9 cellular contexts compared by ENCODE assay signal in the genomic region with DNA sequence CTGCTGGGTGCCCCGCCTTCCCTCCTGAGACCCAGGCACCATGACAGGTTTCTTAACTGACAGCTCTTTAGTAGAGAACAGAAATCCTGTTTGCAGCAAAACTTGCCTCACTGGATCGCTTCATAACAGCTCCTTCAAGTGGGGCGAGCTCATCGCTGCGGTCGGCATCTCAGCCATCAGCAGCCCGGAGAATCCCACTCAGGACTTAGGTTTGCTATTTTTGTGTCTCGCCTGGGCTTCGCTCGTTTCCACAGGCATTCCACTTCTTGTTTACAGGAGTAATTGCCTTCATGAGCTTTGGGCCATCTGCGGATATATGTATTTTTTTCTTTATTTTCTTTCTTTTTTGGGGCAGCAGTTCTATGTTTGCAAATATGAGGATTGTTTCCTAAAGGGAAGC. TPM values are rescaled to one million over a fixed set of nuclear protein-coding genes. Genes with fewer than 3 reads are reported as not detected.
DNase-seq lines count a peak whose midpoint lies in the region; ATAC-seq and TF ChIP-seq lines count a peak whose summit lies in the region.
"Had no signal": no experiment of that assay in that cellular context is flagged by ENCODE, and none has a peak within 500 bp of the region (broad histone marks: within the 10 kb centered on the region; RNA-seq: fewer than 3 reads in every experiment).

No MANE protein-coding gene starts in this region.

- CTCF ChIA-PET in activated B cell treated with CpG ODN at 0.5 μM for 24 hours (lab: Charles Lee) = interaction anchor here (1.2 kb wide), 1 partner anchor 146 kb away, joined by 3 read pairs; no protein-coding TSS in a partner anchor

- ATAC-seq in activated B cell treated with CpG ODN at 0.5 μM for 24 hours (ENCODE audit: low read depth) (no peak), right cardiac atrium (no peak), foreskin keratinocyte (no peak), GM21528 (IDR thresholded peaks at IDR 0.05; ENCODE audit: low FRiP score, unreplicated experiment) (no peak)
- ATAC-seq in stimulated activated naive CD8-positive, alpha-beta T cell treated with anti-CD3 and anti-CD28 coated beads, Interleukin-15, amount 100 ng/mL, for 72 hours = no peak

- H3K27ac Mint-ChIP-seq in T-helper 1 cell treated with Interleukin-12 subunit alpha and Interleukin-12 subunit beta and Interleukin-4 antibody, amounts not matched to agents 30 μg/mL and 1 μg/mL, for 36 hours = peak overlapping the region; percentile 86
- peak overlapping the region; percentile 72 for H3K27ac Mint-ChIP-seq in activated B cell treated with CpG ODN at 0.5 μM for 24 hours
- H3K27ac Mint-ChIP-seq in stimulated activated naive CD8-positive, alpha-beta T cell treated with anti-CD3 and anti-CD28 coated beads, Interleukin-15, amount 100 ng/mL, for 72 hours = peak overlapping the region in 1 of 2 donors; percentile 79

- no peak overlapping the region for H3K4me3 ChIP-seq in right cardiac atrium (ENCODE audit: low read length)

- WGBS in right cardiac atrium = 67% methylated on average over 11 of the region's 11 CpGs

- H3K9me3 Mint-ChIP-seq in T-helper 1 cell treated with Interleukin-12 subunit alpha and Interleukin-12 subunit beta and Interleukin-4 antibody, amounts not matched to agents 30 μg/mL and 1 μg/mL, for 36 hours = no peaks in the 10 kb centered on the region
- H3K9me3 Mint-ChIP-seq in activated B cell treated with CpG ODN at 0.5 μM for 24 hours = no peaks in the 10 kb centered on the region
- no peaks in the 10 kb centered on the region for H3K9me3 Mint-ChIP-seq in stimulated activated naive CD8-positive, alpha-beta T cell treated with anti-CD3 and anti-CD28 coated beads, Interleukin-15, amount 100 ng/mL, for 72 hours

- no peaks in the 10 kb centered on the region for H3K27me3 Mint-ChIP-seq in T-helper 1 cell treated with Interleukin-12 subunit alpha and Interleukin-12 subunit beta and Interleukin-4 antibody, amounts not matched to agents 30 μg/mL and 1 μg/mL, for 36 hours (ENCODE audit: low read depth)
- H3K27me3 Mint-ChIP-seq in activated B cell treated with CpG ODN at 0.5 μM for 24 hours = no peaks in the 10 kb centered on the region
- H3K27me3 Mint-ChIP-seq in stimulated activated naive CD8-positive, alpha-beta T cell treated with anti-CD3 and anti-CD28 coated beads, Interleukin-15, amount 100 ng/mL, for 72 hours = no peaks in the 10 kb centered on the region

- TF ChIP-seq CTCF in activated B cell treated with CpG ODN at 0.5 μM for 24 hours (IDR thresholded peaks at IDR 0.05) (no peak), foreskin keratinocyte (conservative IDR thresholded peaks at IDR 0.05) (no peak)

- peaks cover 28% of the 10 kb centered on the region for H3K36me3 Mint-ChIP-seq in T-helper 1 cell treated with Interleukin-12 subunit alpha and Interleukin-12 subunit beta and Interleukin-4 antibody, amounts not matched to agents 30 μg/mL and 1 μg/mL, for 36 hours (ENCODE audit: low read depth)
- H3K36me3 Mint-ChIP-seq in activated B cell treated with CpG ODN at 0.5 μM for 24 hours (ENCODE audit: low read depth) = peaks cover 24% of the 10 kb centered on the region

- DNase-seq in T-helper 1 cell = no peak
- DNase-seq in activated B cell treated with CpG ODN at 0.5 μM for 24 hours = no peak
- DNase-seq in right cardiac atrium = peak in 2 of 3 donors; percentile 10 to 42
- no peak for DNase-seq in stimulated activated naive CD8-positive, alpha-beta T cell treated with anti-CD3 and anti-CD28 coated beads, Interleukin-15, amount 100 ng/mL, for 72 hours
- no peak for DNase-seq in foreskin keratinocyte
- DNase-seq in anterior cingulate cortex (lab: John Stamatoyannopoulos, UW) = no peak
- DNase-seq: NCI-H2227 treated with DMSO at 0.1 percent for 48 hours had no signal

- H3K27ac ChIP-seq in right cardiac atrium (ENCODE audit: low read length) (peak overlapping the region; percentile 19), foreskin keratinocyte (no peak overlapping the region)

- peaks cover 82% of the 10 kb centered on the region for H3K4me1 Mint-ChIP-seq in T-helper 1 cell treated with Interleukin-12 subunit alpha and Interleukin-12 subunit beta and Interleukin-4 antibody, amounts not matched to agents 30 μg/mL and 1 μg/mL, for 36 hours (ENCODE audit: low read depth)
- peaks cover 100% of the 10 kb centered on the region for H3K4me1 Mint-ChIP-seq in activated B cell treated with CpG ODN at 0.5 μM for 24 hours
- H3K4me1 Mint-ChIP-seq in stimulated activated naive CD8-positive, alpha-beta T cell treated with anti-CD3 and anti-CD28 coated beads, Interleukin-15, amount 100 ng/mL, for 72 hours = peaks cover 99% of the 10 kb centered on the region

- POLR2A ChIA-PET in activated B cell treated with CpG ODN at 0.5 μM for 24 hours (lab: Charles Lee) = interaction anchor here (0.8 to 8.4 kb wide), 5 partner anchors 8 to 80 kb away, joined by 3 to 94 read pairs (median 3); partner anchors contain the start of gene KLF13

- H3K27me3 ChIP-seq in right cardiac atrium (ENCODE audit: control insufficient read depth, insufficient read depth) = no peaks in the 10 kb centered on the region
- no peaks in the 10 kb centered on the region for H3K27me3 ChIP-seq in foreskin keratinocyte

- H3K4me3 Mint-ChIP-seq in T-helper 1 cell treated with Interleukin-12 subunit alpha and Interleukin-12 subunit beta and Interleukin-4 antibody, amounts not matched to agents 30 μg/mL and 1 μg/mL, for 36 hours = peak overlapping the region; percentile 69
- peak overlapping the region; percentile 32 for H3K4me3 Mint-ChIP-seq in activated B cell treated with CpG ODN at 0.5 μM for 24 hours
- H3K4me3 Mint-ChIP-seq in stimulated activated naive CD8-positive, alpha-beta T cell treated with anti-CD3 and anti-CD28 coated beads, Interleukin-15, amount 100 ng/mL, for 72 hours = peak overlapping the region; percentile 77 to 96

- intact Hi-C loops in activated B cell treated with CpG ODN at 0.5 μM for 24 hours (cut with micrococcal nuclease) (no loop called here), right cardiac atrium (cut with DNase I) (no loop called here)

- H3K9me3 ChIP-seq in right cardiac atrium (ENCODE audit: control insufficient read depth, low read length) = no peaks in the 10 kb centered on the region

- H3K4me1 ChIP-seq in right cardiac atrium (ENCODE audit: control insufficient read depth, insufficient read depth, low read length) (peaks cover 74% of the 10 kb centered on the region), foreskin keratinocyte (peaks cover 29% of the 10 kb centered on the region)

RNA-seq across cellular contexts. Expression of gene KLF13, which starts 15.7 kb away (rescaled TPM):
- total RNA-seq in activated B cell treated with CpG ODN at 0.5 μM for 24 hours = 177 and 178 TPM in 2 replicates
- total RNA-seq in right cardiac atrium = 100 to 1,000 TPM in 2 of 4 donors, 10 to 100 TPM in 2; 42.3 to 108 (median 88.2) TPM
- polyA plus RNA-seq in right cardiac atrium = 52.7 TPM
- 57.9 and 58.1 TPM in 2 replicates for total RNA-seq in foreskin keratinocyte
- 54.9 and 55.8 TPM in 2 replicates for polyA plus RNA-seq in foreskin keratinocyte

Comparison
In these comparisons a context has a peak if more than half of its experiments do, and no peak if none do; other contexts are left out.
1. H3K4me3 Mint-ChIP-seq: peak in every context shown above with its lines; median percentile 86 in stimulated activated naive CD8-positive, alpha-beta T cell treated with anti-CD3 and anti-CD28 coated beads, Interleukin-15, amount 100 ng/mL, for 72 hours; 69 in T-helper 1 cell treated with Interleukin-12 subunit alpha and Interleukin-12 subunit beta and Interleukin-4 antibody, amounts not matched to agents 30 μg/mL and 1 μg/mL, for 36 hours; 32 in activated B cell treated with CpG ODN at 0.5 μM for 24 hours.
2. DNase-seq: peak in right cardiac atrium (2 of 3); none in T-helper 1 cell (0 of 5), activated B cell treated with CpG ODN at 0.5 μM for 24 hours (single experiment), stimulated activated naive CD8-positive, alpha-beta T cell treated with anti-CD3 and anti-CD28 coated beads, Interleukin-15, amount 100 ng/mL, for 72 hours (0 of 2), foreskin keratinocyte (0 of 2) and anterior cingulate cortex (0 of 58).